26 cellular contexts compared by ENCODE assay signal in the genomic region with DNA sequence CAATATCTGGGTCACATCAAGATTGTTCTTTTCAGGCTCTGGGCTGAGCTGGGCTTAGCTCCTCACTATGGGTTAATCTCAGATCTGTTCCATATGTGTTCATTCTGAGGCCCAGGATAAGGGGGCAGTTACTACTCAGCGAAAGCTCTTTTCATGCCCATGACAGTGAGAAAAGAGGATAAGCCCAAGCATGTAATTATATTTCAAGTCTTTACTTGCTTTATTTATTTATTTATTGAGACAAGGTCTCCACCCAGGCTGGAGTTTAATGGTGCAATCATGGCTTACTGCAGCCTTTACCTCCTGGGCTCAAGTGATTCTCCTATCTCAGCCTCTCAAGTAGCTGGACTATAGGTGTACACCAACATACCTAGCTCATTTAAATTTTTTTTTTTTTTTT.
"Had no signal": no experiment of that assay in that cellular context is flagged by ENCODE, and none has a peak within 500 bp of the region (broad histone marks: within the 10 kb centered on the region; RNA-seq: fewer than 3 reads in every experiment).

No MANE protein-coding gene starts in this region.

- FAIRE-seq: astrocyte, colon had no signal

- H3K27me3 ChIP-seq: MG63 had no signal

- H3K27ac ChIP-seq: PC-9 had no signal

- ATAC-seq: activated CD8-positive, alpha-beta memory T cell treated with anti-CD3 and anti-CD28 coated beads, Interleukin-2, amount 10 ng/mL, durations not matched to agents 7 days and 5 days; activated T-helper 17 cell treated with anti-CD3 and anti-CD28 coated beads, Interleukin-2, amount 50 U/mL, for 72 hours; T-helper 17 cell had no signal

- DNase-seq: activated B cell treated with CpG ODN at 0.5 μM for 24 hours; activated CD4-positive, alpha-beta T cell treated with anti-CD3 and anti-CD28 coated beads for 1 hour; activated CD4-positive, alpha-beta T cell treated with anti-CD3 and anti-CD28 coated beads, Interleukin-2, amount 10 ng/mL, durations not matched to agents 24 days and 14 days; activated CD4-positive, alpha-beta T cell treated with anti-CD3 and anti-CD28 coated beads, Interleukin-2, amount 50 U/mL, for 48 hours; activated CD8-positive, alpha-beta memory T cell treated with anti-CD3 and anti-CD28 coated beads, Interleukin-2, amount 10 ng/mL, durations not matched to agents 7 days and 5 days; activated gamma-delta T cell; activated naive CD4-positive, alpha-beta T cell treated with anti-CD3 and anti-CD28 coated beads for 36 hours; activated T-cell treated with anti-CD3 and anti-CD28 coated beads, Interleukin-2, amount 50 U/mL, for 24 hours; amygdala; cerebellar nuclear complex; MG63; MV-4-11; NCI-H1092 treated with DMSO at 0.1 percent for 48 hours; NCI-H1436 treated with DMSO at 0.1 percent for 48 hours; NCI-H187; NCI-H2081; NCI-H2171; NCI-H510A treated with DMSO at 0.1 percent for 48 hours; NCI-H774; PC-9; SIG-M5; T-helper 17 cell; T-helper 9 cell had no signal
